32 cellular contexts compared by ENCODE assay signal in genomic region chr21:41506005-41506404, GRCh38. TPM values are rescaled to one million over a fixed set of nuclear protein-coding genes. Genes with fewer than 3 reads are reported as not detected.
A peak's percentile ranks its signal among the peaks of the same experiment; 100 is the strongest.
DNase-seq lines count a peak whose midpoint lies in the region; ATAC-seq, FAIRE-seq and TF ChIP-seq lines count a peak whose summit lies in the region.
"Had no signal": no experiment of that assay in that cellular context is flagged by ENCODE, and none has a peak within 500 bp of the region (broad histone marks: within the 10 kb centered on the region; RNA-seq: fewer than 3 reads in every experiment).

No MANE protein-coding gene starts in this region.

- no peak for TF ChIP-seq POLR2A in prostate gland (IDR thresholded peaks at IDR 0.05)

- POLR2A ChIA-PET in GM10248 (lab: Yijun Ruan, JAX) = no interaction called here

- H3K27ac ChIP-seq in VCaP (peak overlapping the region; percentile 100), kidney (ENCODE audit: low read depth in 2 of 2, low read length in 2 of 2) (peak overlapping the region; percentile 94 to 95), prostate gland (peak overlapping the region; percentile 93 to 97)
- H3K27ac ChIP-seq: BLaER1, dorsolateral prefrontal cortex, epithelial cell of prostate, foreskin keratinocyte, right atrium auricular region, vagina had no signal

- no peak for TF ChIP-seq CTCF in GM10248 (IDR thresholded peaks at IDR 0.05; ENCODE audit: control extremely low read depth, extremely low read depth, low read depth, missing control alignments)
- no peak for TF ChIP-seq CTCF in VCaP (conservative IDR thresholded peaks at IDR 0.05)
- no peak for TF ChIP-seq CTCF in kidney (IDR thresholded peaks at IDR 0.05; ENCODE audit: borderline replicate concordance, extremely low read depth, insufficient read depth)
- no peak for TF ChIP-seq CTCF in prostate gland (IDR thresholded peaks at IDR 0.05)

- CTCF ChIA-PET in GM10248 (lab: Yijun Ruan, JAX) = no interaction called here

- H3K36me3 ChIP-seq in kidney (ENCODE audit: control insufficient read depth in 1 of 2, insufficient read depth in 2 of 2, low read length in 2 of 2) = no peaks in the 10 kb centered on the region
- H3K36me3 ChIP-seq in prostate gland = no peaks in the 10 kb centered on the region
- H3K36me3 ChIP-seq: BLaER1, HAP-1, right atrium auricular region, vagina had no signal

- no peaks in the 10 kb centered on the region for H3K9me3 ChIP-seq in kidney (ENCODE audit: control insufficient read depth in 1 of 2, low read length in 2 of 2)
- H3K9me3 ChIP-seq in prostate gland = no peaks in the 10 kb centered on the region
- H3K9me3 ChIP-seq: HAP-1, right atrium auricular region, vagina had no signal

- WGBS in prostate gland = 57% methylated on average over 4 of the region's 4 CpGs

- DNase-seq in GM10248 (ENCODE audit: extremely low spot score) = peak; percentile 5
- DNase-seq in kidney = no peak
- no peak for DNase-seq in prostate gland (ENCODE audit: low spot score)
- DNase-seq in GM19238 (ENCODE audit: insufficient read length, low spot score) = no peak
- no peak for DNase-seq in stimulated activated naive CD4-positive, alpha-beta T cell (lab: John Stamatoyannopoulos, UW)
- DNase-seq: ACHN; activated naive CD4-positive, alpha-beta T cell treated with anti-CD3 and anti-CD28 coated beads for 36 hours; activated T-cell treated with anti-CD3 and anti-CD28 coated beads, Interleukin-2, amount 50 U/mL, for 72 hours; amygdala; caudate nucleus; dorsolateral prefrontal cortex; hypothalamus; KG1; mammary epithelial cell; naive B cell; NCI-H187; SHP77; stimulated activated CD4-positive, alpha-beta T cell treated with anti-CD3 and anti-CD28 coated beads, Interleukin-15, amount 100 ng/mL, for 24 hours; stimulated activated CD8-positive, alpha-beta memory T cell treated with anti-CD3 and anti-CD28 coated beads, Interleukin-4, amount 100 ng/mL, for 48 hours; SW 1271 had no signal

- peak overlapping the region; percentile 76 to 79 for H3K4me3 ChIP-seq in kidney (ENCODE audit: low read length in 2 of 2)
- H3K4me3 ChIP-seq in prostate gland = peak overlapping the region; percentile 62 to 72
- H3K4me3 ChIP-seq: BLaER1, dorsolateral prefrontal cortex, HAP-1 had no signal

- no peak for FAIRE-seq in kidney (lab: Jason Lieb, UNC)
- FAIRE-seq: keratinocyte had no signal

- ATAC-seq in HG03354 (IDR thresholded peaks at IDR 0.05; ENCODE audit: poor library complexity, severe bottlenecking, unreplicated experiment) (no peak), HG02610 (IDR thresholded peaks at IDR 0.05; ENCODE audit: unreplicated experiment) (no peak)
- ATAC-seq: activated CD4-positive, CD25-positive, alpha-beta regulatory T cell treated with anti-CD3 and anti-CD28 coated beads, Interleukin-2, amount 50 U/mL, for 24 hours; activated T-cell treated with anti-CD3 and anti-CD28 coated beads, Interleukin-2, amount 50 U/mL, for 72 hours had no signal

- intact Hi-C loops in kidney (cut with DNase I) = no loop called here
- intact Hi-C loops in prostate gland (cut with DNase I) = no loop called here

- no peaks in the 10 kb centered on the region for H3K27me3 ChIP-seq in prostate gland (replicated peaks; ENCODE audit: insufficient read depth)

- H3K9ac ChIP-seq in kidney (ENCODE audit: low read length in 2 of 2) = peak overlapping the region; percentile 80 to 93
- H3K9ac ChIP-seq: BLaER1 had no signal

- peaks cover 16% of the 10 kb centered on the region in 2 donors for H3K4me1 ChIP-seq in kidney (ENCODE audit: control insufficient read depth in 1 of 2, insufficient read depth in 1 of 2, low read depth in 1 of 2, low read length in 2 of 2)
- no peaks in the 10 kb centered on the region for H3K4me1 ChIP-seq in prostate gland (replicated peaks)
- H3K4me1 ChIP-seq: BLaER1, foreskin keratinocyte, HAP-1 had no signal

RNA-seq across cellular contexts. Expression of gene TMPRSS2, which starts 2.0 kb away (rescaled TPM):
- total RNA-seq in kidney (32.8 TPM), prostate gland (100 to 1,000 TPM; 336 to 786 TPM)
- polyA plus RNA-seq in kidney (ENCODE audit: insufficient read depth, low read depth, low replicate concordance) = 55.0 TPM
- total RNA-seq: activated naive CD4-positive, alpha-beta T cell treated with anti-CD3 and anti-CD28 coated beads for 36 hours; activated T-cell treated with anti-CD3 and anti-CD28 coated beads, Interleukin-2, amount 50 U/mL, for 72 hours; foreskin keratinocyte; omental fat pad; right atrium auricular region had no signal
- polyA plus RNA-seq: foreskin keratinocyte, keratinocyte, mammary epithelial cell had no signal
